ENCODE assay signal across 20 cellular contexts in genomic region chr10:12340371-12340770, GRCh38. TPM values are rescaled to one million over a fixed set of nuclear protein-coding genes. Genes with fewer than 3 reads are reported as not detected.
DNase-seq lines count a peak whose midpoint lies in the region; ATAC-seq, FAIRE-seq and TF ChIP-seq lines count a peak whose summit lies in the region.
"Had no signal": no experiment of that assay in that cellular context is flagged by ENCODE, and none has a peak within 500 bp of the region (broad histone marks: within the 10 kb centered on the region; RNA-seq: fewer than 3 reads in every experiment).

No MANE protein-coding gene starts in this region.

- TF ChIP-seq CTCF in chondrocyte (IDR thresholded peaks at IDR 0.05) (no peak), CD14-positive monocyte (IDR thresholded peaks at IDR 0.05) (no peak)

- peaks cover 34% of the 10 kb centered on the region for H3K4me1 Mint-ChIP-seq in chondrocyte (ENCODE audit: low read depth)
- H3K4me1 Mint-ChIP-seq in CD14-positive monocyte: no peaks in the 10 kb centered on the region

- peaks cover 6% of the 10 kb centered on the region for H3K9me3 Mint-ChIP-seq in chondrocyte (ENCODE audit: low read depth)
- H3K9me3 Mint-ChIP-seq in CD14-positive monocyte: peaks cover 0 to 5% (median 0%) of the 10 kb centered on the region in 7 donors

- H3K36me3 Mint-ChIP-seq in chondrocyte (ENCODE audit: low read depth) (no peaks in the 10 kb centered on the region), CD14-positive monocyte (no peaks in the 10 kb centered on the region)

- H3K27me3 Mint-ChIP-seq in chondrocyte (ENCODE audit: low read depth) (no peaks in the 10 kb centered on the region), CD14-positive monocyte (ENCODE audit: low read depth in 3 of 3) (peaks cover 6 to 10% (median 7%) of the 10 kb centered on the region in 3 donors)
- H3K27me3 Mint-ChIP-seq: T-helper 17 cell had no signal

- intact Hi-C loops in CD14-positive monocyte (cut with micrococcal nuclease): no loop called here

- no peak overlapping the region for H3K4me3 Mint-ChIP-seq in chondrocyte (ENCODE audit: unreplicated experiment)
- no peak overlapping the region for H3K4me3 Mint-ChIP-seq in CD14-positive monocyte
- H3K4me3 Mint-ChIP-seq: T-helper 17 cell had no signal

- no peak overlapping the region for H3K27ac Mint-ChIP-seq in chondrocyte (ENCODE audit: unreplicated experiment)
- H3K27ac Mint-ChIP-seq in CD14-positive monocyte: no peak overlapping the region
- H3K27ac Mint-ChIP-seq: T-helper 17 cell had no signal

- ATAC-seq in GM21825 (IDR thresholded peaks at IDR 0.05; ENCODE audit: unreplicated experiment) (no peak), GM19397 (IDR thresholded peaks at IDR 0.05; ENCODE audit: unreplicated experiment) (no peak)
- ATAC-seq: K562, T-helper 17 cell had no signal

- peak; percentile 56 for FAIRE-seq in GM18507 (lab: Jason Lieb, UNC)
- FAIRE-seq: H54, RCC 7860 had no signal

- DNase-seq in GM18507 (ENCODE audit: extremely low spot score, insufficient read length, low read depth): no peak
- peak; percentile 27 for DNase-seq in NAMALWA (ENCODE audit: low spot score)
- DNase-seq in chondrocyte (ENCODE audit: low spot score): peak; percentile 14
- DNase-seq in NK-92 treated with Interleukin-12 subunit alpha and Interleukin-12 subunit beta, amount 100 ng/mL, for 24 hours (lab: John Stamatoyannopoulos, UW): no peak
- no peak for DNase-seq in CD14-positive monocyte (ENCODE audit: low spot score)
- DNase-seq: GDM1, NCI-H1105, NCI-H146, NCI-H2029 treated with DMSO at 0.1 percent for 48 hours, NCI-H226, NCI-H524, NCI-H774, OCI-M1, SW 1271, T-helper 17 cell had no signal

RNA-seq across cellular contexts. Expression of gene CAMK1D, which starts 9.0 kb away (rescaled TPM):
- total RNA-seq in chondrocyte: 31.2 to 36.3 TPM (median 34.7 TPM) in 3 replicates
- polyA plus RNA-seq in CD14-positive monocyte: 1 to 10 TPM; 6.7 to 7.1 TPM

Comparison
In these comparisons a context has a peak if more than half of its experiments do, and no peak if none do; other contexts are left out.
1. DNase-seq: peak in NAMALWA (single experiment) and chondrocyte (single experiment); none in GM18507 (single experiment), NK-92 treated with Interleukin-12 subunit alpha and Interleukin-12 subunit beta, amount 100 ng/mL, for 24 hours (single experiment) and CD14-positive monocyte (single experiment).